Comparison of ENCODE assay signal across 12 cellular contexts in genomic region chr1:162835157-162835899, GRCh38. TPM values are rescaled to one million over a fixed set of nuclear protein-coding genes. Genes with fewer than 3 reads are reported as not detected.
DNase-seq lines count a peak whose midpoint lies in the region; ATAC-seq and TF ChIP-seq lines count a peak whose summit lies in the region.
"Had no signal": no experiment of that assay in that cellular context is flagged by ENCODE, and none has a peak within 500 bp of the region (broad histone marks: within the 10 kb centered on the region; RNA-seq: fewer than 3 reads in every experiment).

No MANE protein-coding gene starts in this region.

- H3K4me3 ChIP-seq in ascending aorta (no peak overlapping the region), prostate gland (no peak overlapping the region), tibial nerve (no peak overlapping the region)
- H3K4me3 ChIP-seq: BLaER1 treated with 17β-estradiol and CSF1 and Interleukin-3, amounts not matched to agents 10 nM and 100 nM; heart left ventricle; mucosa of descending colon had no signal

- intact Hi-C loops in ascending aorta (cut with DNase I): no loop called here
- intact Hi-C loops in prostate gland (cut with DNase I): no loop called here

- H3K9me3 ChIP-seq in ascending aorta (peaks cover 0 to 4% of the 10 kb centered on the region in 2 donors), prostate gland (no peaks in the 10 kb centered on the region), tibial nerve (peaks cover 0 to 16% (median 2%) of the 10 kb centered on the region in 4 donors)

- TF ChIP-seq EP300 in tibial nerve (IDR thresholded peaks at IDR 0.05): no peak

- H3K4me1 ChIP-seq in ascending aorta (no peaks in the 10 kb centered on the region), prostate gland (replicated peaks) (no peaks in the 10 kb centered on the region), tibial nerve (no peaks in the 10 kb centered on the region)
- H3K4me1 ChIP-seq: heart left ventricle had no signal

- no peak for TF ChIP-seq CTCF in GM10266 (IDR thresholded peaks at IDR 0.05; ENCODE audit: control insufficient read depth, insufficient read depth, low read depth, missing control alignments)
- no peak for TF ChIP-seq CTCF in ascending aorta (IDR thresholded peaks at IDR 0.05)
- TF ChIP-seq CTCF in prostate gland (IDR thresholded peaks at IDR 0.05): no peak
- TF ChIP-seq CTCF in tibial nerve (IDR thresholded peaks at IDR 0.05): no peak

- WGBS in prostate gland: 56% methylated on average over 3 of the region's 3 CpGs
- 51 to 60% methylated on average over 3 of the region's 3 CpGs for WGBS in tibial nerve, 2 donors

- TF ChIP-seq POLR2A in prostate gland (IDR thresholded peaks at IDR 0.05) (no peak), tibial nerve (IDR thresholded peaks at IDR 0.05) (no peak)

- H3K27ac ChIP-seq in ascending aorta (no peak overlapping the region), prostate gland (no peak overlapping the region), tibial nerve (no peak overlapping the region)
- H3K27ac ChIP-seq: BLaER1 treated with 17β-estradiol and CSF1 and Interleukin-3, amounts not matched to agents 10 nM and 100 nM; heart left ventricle had no signal

- peak; percentile 50 for DNase-seq in GM10266 (ENCODE audit: extremely low spot score)
- peak; percentile 17 for DNase-seq in GM19240 (ENCODE audit: insufficient read length, low spot score)
- peak; percentile 76 for DNase-seq in RPMI8226
- DNase-seq in ascending aorta (ENCODE audit: low spot score in 2 of 2): no peak
- DNase-seq in activated effector memory CD4-positive, alpha-beta T cell treated with Interleukin-2 at 50 U/mL for 16 hours: no peak
- no peak for DNase-seq in prostate gland (ENCODE audit: low spot score)
- DNase-seq in tibial nerve (ENCODE audit: low spot score in 2 of 2): no peak
- DNase-seq: activated B cell treated with CpG ODN at 0.5 μM for 24 hours, heart left ventricle, mucosa of descending colon had no signal

- H3K36me3 ChIP-seq in ascending aorta (no peaks in the 10 kb centered on the region), prostate gland (no peaks in the 10 kb centered on the region), tibial nerve (no peaks in the 10 kb centered on the region)
- H3K36me3 ChIP-seq: BLaER1 treated with 17β-estradiol and CSF1 and Interleukin-3, amounts not matched to agents 10 nM and 100 nM; heart left ventricle had no signal

- H3K27me3 ChIP-seq in ascending aorta (no peaks in the 10 kb centered on the region), prostate gland (replicated peaks; ENCODE audit: insufficient read depth) (no peaks in the 10 kb centered on the region), tibial nerve (no peaks in the 10 kb centered on the region)
- H3K27me3 ChIP-seq: BLaER1 treated with 17β-estradiol and CSF1 and Interleukin-3, amounts not matched to agents 10 nM and 100 nM; heart left ventricle had no signal

- ATAC-seq in HG02870 (IDR thresholded peaks at IDR 0.05; ENCODE audit: unreplicated experiment): peak; percentile 90
- ATAC-seq: heart left ventricle, mucosa of descending colon had no signal

RNA-seq across cellular contexts. Expression of gene CCDC190, which starts 25.6 kb away (rescaled TPM):
- total RNA-seq in ascending aorta: 1.9 TPM
- under 1 TPM in 1 of 2 donors, not detected in 1; 0.14 TPM for total RNA-seq in prostate gland
- 1 to 10 TPM in 1 of 4 donors, under 1 TPM in 1, not detected in 2; 0.66 to 1.3 TPM for total RNA-seq in tibial nerve
- total RNA-seq: activated B cell treated with CpG ODN at 0.5 μM for 24 hours, mucosa of descending colon had no signal

RNA-seq across cellular contexts. Expression of gene HSD17B7, which starts 44.8 kb away (rescaled TPM):
- 6.6 TPM for total RNA-seq in ascending aorta
- 10 to 100 TPM; 14.1 to 14.7 TPM for total RNA-seq in prostate gland
- total RNA-seq in tibial nerve: 10 to 100 TPM; 12.4 to 23.7 (median 19.8) TPM

Comparison
In these comparisons a context has a peak if more than half of its experiments do, and no peak if none do; other contexts are left out.
1. DNase-seq: peak in GM10266 (single experiment), GM19240 (single experiment) and RPMI8226 (single experiment); none in ascending aorta (0 of 2), activated effector memory CD4-positive, alpha-beta T cell treated with Interleukin-2 at 50 U/mL for 16 hours (single experiment), prostate gland (single experiment) and tibial nerve (0 of 2).